Comparison of ENCODE assay signal across 15 cellular contexts in genomic region chr2:127713562-127713961, GRCh38. TPM values are rescaled to one million over a fixed set of nuclear protein-coding genes. Genes with fewer than 3 reads are reported as not detected.
A peak's percentile ranks its signal among the peaks of the same experiment; 100 is the strongest.
DNase-seq lines count a peak whose midpoint lies in the region; ATAC-seq, FAIRE-seq and TF ChIP-seq lines count a peak whose summit lies in the region.
"Had no signal": no experiment of that assay in that cellular context is flagged by ENCODE, and none has a peak within 500 bp of the region (broad histone marks: within the 10 kb centered on the region; RNA-seq: fewer than 3 reads in every experiment).

No MANE protein-coding gene starts in this region.

- DNase-seq in right cardiac atrium (no peak), cardiac septum (ENCODE audit: low spot score) (no peak), esophagus muscularis mucosa (ENCODE audit: extremely low spot score) (peak; percentile 24), posterior vena cava (ENCODE audit: low spot score) (peak; percentile 76), GM12891 (ENCODE audit: insufficient read length, low spot score) (no peak), cerebellar nuclear complex (lab: John Stamatoyannopoulos, UW) (no peak)
- DNase-seq: 8988T; Calu3; CD8-positive, alpha-beta T cell; DMS79 treated with DMSO at 0.1 percent for 48 hours; GM23248; HCEC 1CT had no signal

- H3K27ac ChIP-seq in right cardiac atrium (ENCODE audit: low read length) (no peak overlapping the region), esophagus muscularis mucosa (replicated peaks in 1 of 4) (no peak overlapping the region)
- H3K27ac ChIP-seq: BLaER1, GM23248 had no signal

- FAIRE-seq in GM12891 (lab: Jason Lieb, UNC), result no peak
- FAIRE-seq: GM12878 had no signal

- no peak for TF ChIP-seq EP300 in esophagus muscularis mucosa (IDR thresholded peaks at IDR 0.05)

- ATAC-seq in right cardiac atrium, result peak; percentile 22 to 39
- ATAC-seq in GM18511 (IDR thresholded peaks at IDR 0.05; ENCODE audit: unreplicated experiment), result no peak
- ATAC-seq: CD8-positive, alpha-beta T cell; GM12878 had no signal

- no peaks in the 10 kb centered on the region for H3K4me1 ChIP-seq in right cardiac atrium (ENCODE audit: control insufficient read depth, insufficient read depth, low read length)
- H3K4me1 ChIP-seq in esophagus muscularis mucosa, result peaks cover under 1 to 5% (median 3%) of the 10 kb centered on the region in 4 donors

- intact Hi-C loops in right cardiac atrium (cut with DNase I), result no loop called here
- intact Hi-C loops in cardiac septum (cut with DNase I), result no loop called here
- intact Hi-C loops in esophagus muscularis mucosa (cut with DNase I), result no loop called here
- intact Hi-C loops in posterior vena cava (cut with DNase I), result no loop called here

- H3K9me3 ChIP-seq in right cardiac atrium (ENCODE audit: control insufficient read depth, low read length) (no peaks in the 10 kb centered on the region), esophagus muscularis mucosa (no peaks in the 10 kb centered on the region)
- H3K9me3 ChIP-seq: BLaER1 had no signal

- WGBS in right cardiac atrium, result 93% methylated on average over 25 of the region's 25 CpGs
- WGBS in esophagus muscularis mucosa, result 96% methylated on average over 25 of the region's 25 CpGs

- TF ChIP-seq POLR2A in esophagus muscularis mucosa (IDR thresholded peaks at IDR 0.05; ENCODE audit: low read depth) (no peak), GM12891 (IDR thresholded peaks at IDR 0.05; ENCODE audit: low read depth, low read length) (no peak)

- no peaks in the 10 kb centered on the region for H3K27me3 ChIP-seq in right cardiac atrium (ENCODE audit: control insufficient read depth, insufficient read depth)
- H3K27me3 ChIP-seq in esophagus muscularis mucosa, result no peaks in the 10 kb centered on the region
- H3K27me3 ChIP-seq: BLaER1 had no signal

- H3K4me3 ChIP-seq in right cardiac atrium (ENCODE audit: low read length) (no peak overlapping the region), esophagus muscularis mucosa (no peak overlapping the region)
- H3K4me3 ChIP-seq: BLaER1, GM12878, GM23248 had no signal

- H3K36me3 ChIP-seq in esophagus muscularis mucosa, result peaks cover 17 to 65% (median 51%) of the 10 kb centered on the region in 4 donors

- no peak for TF ChIP-seq CTCF in esophagus muscularis mucosa (IDR thresholded peaks at IDR 0.05)

TF ChIP-seq in GM12891, 5 proteins besides CTCF, POLR2A, EP300 and RAD21:
- no peak for TF ChIP-seq POU2F2 (IDR thresholded peaks at IDR 0.05; ENCODE audit: low read depth, low read length)
- TF ChIP-seq TAF1 (IDR thresholded peaks at IDR 0.05; ENCODE audit: low read depth, low read length), result no peak

RNA-seq across cellular contexts. Expression of gene SFT2D3, which starts 12.3 kb away (rescaled TPM):
- total RNA-seq in right cardiac atrium (1 to 10 TPM; 3.6 to 5.0 (median 4.4) TPM), cardiac septum (3.1 TPM), esophagus muscularis mucosa (10 to 100 TPM in 1 of 4 donors, 1 to 10 TPM in 3; 5.8 to 11.8 (median 9.4) TPM), posterior vena cava (1 to 10 TPM; 4.3 to 4.7 TPM)
- polyA plus RNA-seq in right cardiac atrium, result 3.3 TPM
- polyA plus RNA-seq in GM12891 (2012; ENCODE audit: low read depth, missing spikeins), result not detected
- polyA plus RNA-seq: GM23248 had no signal

RNA-seq across cellular contexts. Expression of gene LIMS2, which starts 38.2 kb away (rescaled TPM):
- total RNA-seq in right cardiac atrium (100 to 1,000 TPM; 163 to 224 (median 209) TPM), cardiac septum (207 TPM), esophagus muscularis mucosa (100 to 1,000 TPM in 3 of 4 donors, 10 to 100 TPM in 1; 99.2 to 342 (median 175) TPM), posterior vena cava (100 to 1,000 TPM; 210 to 235 TPM)
- polyA plus RNA-seq in right cardiac atrium, result 178 TPM
- polyA plus RNA-seq in GM12891 (2012; ENCODE audit: low read depth, missing spikeins), result 1.5 TPM

Comparison
In these comparisons a context has a peak if more than half of its experiments do, and no peak if none do; other contexts are left out.
1. DNase-seq: peak in esophagus muscularis mucosa (single experiment) and posterior vena cava (single experiment); none in right cardiac atrium (0 of 3), cardiac septum (single experiment), GM12891 (single experiment) and cerebellar nuclear complex (0 of 2).